ENCODE assay signal across 17 cellular contexts in the genomic region with DNA sequence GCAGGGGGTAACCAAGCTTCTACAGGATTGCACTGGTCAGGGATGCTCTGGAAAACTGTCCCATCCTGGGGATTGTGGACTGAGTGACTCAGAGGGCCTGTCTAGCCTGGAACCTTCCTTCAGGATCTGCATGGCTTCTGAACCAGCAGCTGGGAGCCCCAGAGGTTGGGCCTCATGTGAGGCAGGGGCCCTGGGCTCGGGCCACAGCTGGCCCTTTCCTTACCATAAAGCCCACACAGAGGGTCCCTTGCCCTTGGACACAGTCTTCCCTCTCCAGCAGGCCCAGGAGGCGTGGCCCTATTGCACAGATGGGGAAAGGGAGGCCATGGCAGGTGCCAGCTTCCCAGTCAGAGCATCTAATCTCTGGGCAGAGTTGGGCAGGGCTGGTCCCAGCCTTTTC. TPM values are rescaled to one million over a fixed set of nuclear protein-coding genes. Genes with fewer than 3 reads are reported as not detected.
A peak's percentile ranks its signal among the peaks of the same experiment; 100 is the strongest.
DNase-seq lines count a peak whose midpoint lies in the region; ATAC-seq and TF ChIP-seq lines count a peak whose summit lies in the region.
"Had no signal": no experiment of that assay in that cellular context is flagged by ENCODE, and none has a peak within 500 bp of the region (broad histone marks: within the 10 kb centered on the region; RNA-seq: fewer than 3 reads in every experiment).

No MANE protein-coding gene starts in this region.

- 86 to 92% methylated on average over 2 of the region's 2 CpGs for WGBS in aorta, 2 donors

- no peaks in the 10 kb centered on the region for H3K36me3 ChIP-seq in mucosa of descending colon (ENCODE audit: low read depth)
- H3K36me3 ChIP-seq in aorta (ENCODE audit: control insufficient read depth in 1 of 2, insufficient read depth in 2 of 2, low read length in 1 of 2) = no peaks in the 10 kb centered on the region
- H3K36me3 ChIP-seq: colonic mucosa had no signal

- no peak for ATAC-seq in stimulated activated naive CD8-positive, alpha-beta T cell treated with anti-CD3 and anti-CD28 coated beads, Interleukin-15, amount 100 ng/mL, for 72 hours
- no peak for ATAC-seq in stimulated activated naive CD8-positive, alpha-beta T cell treated with anti-CD3 and anti-CD28 coated beads, Interleukin-15, Interleukin-2, amounts not matched to agents 100 U/mL and 50 U/mL, for 24 hours
- no peak for ATAC-seq in T-helper 17 cell
- no peak for ATAC-seq in mucosa of descending colon
- no peak for ATAC-seq in aorta (ENCODE audit: low FRiP score)
- no peak for ATAC-seq in GM21447 (IDR thresholded peaks at IDR 0.05; ENCODE audit: unreplicated experiment)
- ATAC-seq: left colon had no signal

- no peak for TF ChIP-seq CTCF in mucosa of descending colon (IDR thresholded peaks at IDR 0.05)

- no peaks in the 10 kb centered on the region for H3K27me3 ChIP-seq in aorta (ENCODE audit: control insufficient read depth in 1 of 2, insufficient read depth in 2 of 2, low read length in 1 of 2)
- H3K27me3 ChIP-seq: colonic mucosa had no signal

- no peaks in the 10 kb centered on the region for H3K9me3 Mint-ChIP-seq in stimulated activated naive CD8-positive, alpha-beta T cell treated with anti-CD3 and anti-CD28 coated beads, Interleukin-15, amount 100 ng/mL, for 72 hours
- H3K9me3 Mint-ChIP-seq: endodermal cell had no signal

- intact Hi-C loops in mucosa of descending colon (cut with DNase I, micrococcal nuclease) (no loop called here), aorta (cut with DNase I) (no loop called here)

- H3K4me3 Mint-ChIP-seq in stimulated activated naive CD8-positive, alpha-beta T cell treated with anti-CD3 and anti-CD28 coated beads, Interleukin-15, amount 100 ng/mL, for 72 hours = no peak overlapping the region
- H3K4me3 Mint-ChIP-seq in T-helper 17 cell = no peak overlapping the region
- H3K4me3 Mint-ChIP-seq: endodermal cell had no signal

- peaks cover 12% of the 10 kb centered on the region for H3K4me1 Mint-ChIP-seq in stimulated activated naive CD8-positive, alpha-beta T cell treated with anti-CD3 and anti-CD28 coated beads, Interleukin-15, amount 100 ng/mL, for 72 hours
- H3K4me1 Mint-ChIP-seq in T-helper 17 cell = peaks cover 10% of the 10 kb centered on the region
- H3K4me1 Mint-ChIP-seq: endodermal cell had no signal

- H3K27me3 Mint-ChIP-seq in stimulated activated naive CD8-positive, alpha-beta T cell treated with anti-CD3 and anti-CD28 coated beads, Interleukin-15, amount 100 ng/mL, for 72 hours = no peaks in the 10 kb centered on the region
- H3K27me3 Mint-ChIP-seq in T-helper 17 cell = no peaks in the 10 kb centered on the region

- H3K4me1 ChIP-seq in mucosa of descending colon (ENCODE audit: low read depth) (peaks cover 8% of the 10 kb centered on the region), aorta (ENCODE audit: control insufficient read depth in 1 of 2, insufficient read depth in 2 of 2, low read length in 2 of 2) (no peaks in the 10 kb centered on the region)

- H3K27ac Mint-ChIP-seq in stimulated activated naive CD8-positive, alpha-beta T cell treated with anti-CD3 and anti-CD28 coated beads, Interleukin-15, amount 100 ng/mL, for 72 hours = peak overlapping the region; percentile 42 to 46
- peak overlapping the region; percentile 27 for H3K27ac Mint-ChIP-seq in T-helper 17 cell
- H3K27ac Mint-ChIP-seq: endodermal cell had no signal

- H3K27ac ChIP-seq in aorta (ENCODE audit: low read depth in 1 of 2, low read length in 2 of 2) = no peak overlapping the region
- H3K27ac ChIP-seq: colonic mucosa had no signal

- peaks cover 4% of the 10 kb centered on the region for H3K36me3 Mint-ChIP-seq in T-helper 17 cell (ENCODE audit: low read depth)

- no peak for DNase-seq in stimulated activated naive CD8-positive, alpha-beta T cell treated with anti-CD3 and anti-CD28 coated beads, Interleukin-15, amount 100 ng/mL, for 72 hours
- no peak for DNase-seq in stimulated activated naive CD8-positive, alpha-beta T cell treated with anti-CD3 and anti-CD28 coated beads, Interleukin-15, Interleukin-2, amounts not matched to agents 100 U/mL and 50 U/mL, for 24 hours
- DNase-seq in T-helper 17 cell (no peak), mucosa of descending colon (peak in 2 of 3 donors; percentile 13 to 23), aorta (peak; percentile 37 to 40), NCI-H1436 treated with DMSO at 0.1 percent for 48 hours (lab: John Stamatoyannopoulos, UW) (no peak), KG1 (lab: John Stamatoyannopoulos, UW) (no peak)
- DNase-seq: activated CD4-positive, alpha-beta T cell treated with anti-CD3 and anti-CD28 coated beads, Interleukin-2, amount 50 U/mL, for 1 hour; activated gamma-delta T cell treated with Interleukin-2 at 50 U/mL for 16 hours; colonic mucosa; HCEC 1CT; NCI-H446; stimulated activated CD4-positive, alpha-beta T cell treated with anti-CD3 and anti-CD28 coated beads, Interleukin-12 subunit alpha, Interleukin-12 subunit beta, amount 100 ng/mL, for 4 hours; SW 1271 had no signal

- H3K9me3 ChIP-seq in T-helper 17 cell (ENCODE audit: control insufficient read depth, low read length, poor library complexity, severe bottlenecking) = no peaks in the 10 kb centered on the region
- no peaks in the 10 kb centered on the region for H3K9me3 ChIP-seq in mucosa of descending colon
- no peaks in the 10 kb centered on the region for H3K9me3 ChIP-seq in aorta (ENCODE audit: control insufficient read depth, low read length)
- H3K9me3 ChIP-seq: colonic mucosa had no signal

- H3K4me3 ChIP-seq in mucosa of descending colon (no peak overlapping the region), aorta (ENCODE audit: low read length in 2 of 2) (no peak overlapping the region)
- H3K4me3 ChIP-seq: colonic mucosa had no signal

RNA-seq across cellular contexts. Expression of a gene that starts 30.5 kb away (rescaled TPM):
- total RNA-seq in T-helper 17 cell = 100 to 1,000 TPM; 187 to 203 TPM
- total RNA-seq in mucosa of descending colon = 10 to 100 TPM; 12.4 to 25.0 (median 22.7) TPM
- 10 to 100 TPM; 32.7 to 75.8 TPM for total RNA-seq in aorta
- 1 to 10 TPM; 4.0 to 7.8 TPM for polyA plus RNA-seq in aorta

Comparison
In these comparisons a context has a peak if more than half of its experiments do, and no peak if none do; other contexts are left out.
1. DNase-seq: peak in mucosa of descending colon (2 of 3) and aorta (2 of 2); none in stimulated activated naive CD8-positive, alpha-beta T cell treated with anti-CD3 and anti-CD28 coated beads, Interleukin-15, amount 100 ng/mL, for 72 hours (0 of 2), stimulated activated naive CD8-positive, alpha-beta T cell treated with anti-CD3 and anti-CD28 coated beads, Interleukin-15, Interleukin-2, amounts not matched to agents 100 U/mL and 50 U/mL, for 24 hours (single experiment), T-helper 17 cell (0 of 3), NCI-H1436 treated with DMSO at 0.1 percent for 48 hours (single experiment) and KG1 (single experiment).